Comparison of ENCODE assay signal across 8 cellular contexts in genomic region chr1:204565617-204566582, GRCh38. TPM values are rescaled to one million over a fixed set of nuclear protein-coding genes. Genes with fewer than 3 reads are reported as not detected.
DNase-seq lines count a peak whose midpoint lies in the region; ATAC-seq and TF ChIP-seq lines count a peak whose summit lies in the region.

No MANE protein-coding gene starts in this region.

- peaks cover 35% of the 10 kb centered on the region for H3K4me1 ChIP-seq in CD8-positive, alpha-beta T cell (ENCODE audit: insufficient read depth, low read length)
- H3K4me1 ChIP-seq in iPS-18a (ENCODE audit: control insufficient read depth, low read depth, low read length), result peaks cover 20% of the 10 kb centered on the region

- no peaks in the 10 kb centered on the region for H3K27me3 Mint-ChIP-seq in CD8-positive, alpha-beta T cell (ENCODE audit: low read depth)

- POLR2A ChIA-PET in CD8-positive, alpha-beta T cell (lab: Charles Lee), result interaction anchor here (0.8 to 2.1 kb wide), 10 partner anchors 9 to 241 kb away, joined by 3 to 11 read pairs (median 3); partner anchors contain the start of gene MDM4

- H3K4me3 Mint-ChIP-seq in CD8-positive, alpha-beta T cell, result no peak overlapping the region

- H3K9me3 Mint-ChIP-seq in CD8-positive, alpha-beta T cell, result no peaks in the 10 kb centered on the region

- intact Hi-C loops in CD8-positive, alpha-beta T cell (cut with DNase I, micrococcal nuclease), result loop anchor here (1.0 to 2.0 kb wide), 3 partner anchors 19 to 241 kb away; no protein-coding TSS in a partner anchor

- no peak overlapping the region for H3K9ac ChIP-seq in iPS-18a (ENCODE audit: low read length)

- peaks cover 9% of the 10 kb centered on the region for H3K36me3 ChIP-seq in CD8-positive, alpha-beta T cell (ENCODE audit: insufficient read depth, low read length)
- no peaks in the 10 kb centered on the region for H3K36me3 ChIP-seq in iPS-18a (ENCODE audit: control insufficient read depth, low read depth, low read length)

- H3K36me3 Mint-ChIP-seq in CD8-positive, alpha-beta T cell, result peaks cover 65% of the 10 kb centered on the region

- no peaks in the 10 kb centered on the region for H3K9me3 ChIP-seq in CD8-positive, alpha-beta T cell (ENCODE audit: low read length)
- no peaks in the 10 kb centered on the region for H3K9me3 ChIP-seq in iPS-18a (ENCODE audit: control insufficient read depth, low read depth, low read length)

- H3K27me3 ChIP-seq in CD8-positive, alpha-beta T cell (ENCODE audit: insufficient read depth, low read length), result no peaks in the 10 kb centered on the region
- no peaks in the 10 kb centered on the region for H3K27me3 ChIP-seq in iPS-18a (ENCODE audit: control insufficient read depth, insufficient read depth, low read length)

- peak; percentile 25 to 69 (median 52) for DNase-seq in CD8-positive, alpha-beta T cell
- DNase-seq in H4 (ENCODE audit: low spot score), result peak; percentile 64
- DNase-seq in NCI-H187 treated with DMSO at 0.1 percent for 48 hours (lab: John Stamatoyannopoulos, UW), result peak; percentile 90
- DNase-seq in T-helper 2 cell, result peak in 4 of 5 experiments; percentile 21 to 91 (median 45)
- DNase-seq in astrocyte of the hippocampus (ENCODE audit: low read depth, low spot score), result peak; percentile 83
- peak; percentile 22 for DNase-seq in stimulated activated CD4-positive, alpha-beta T cell treated with anti-CD3 and anti-CD28 coated beads, Interleukin-12 subunit alpha, Interleukin-12 subunit beta, amount 100 ng/mL, for 4 hours

- H3K27ac ChIP-seq in CD8-positive, alpha-beta T cell (ENCODE audit: low read depth, low read length), result no peak overlapping the region
- H3K27ac ChIP-seq in iPS-18a (ENCODE audit: low read length), result no peak overlapping the region

- peaks cover 52% of the 10 kb centered on the region for H3K4me1 Mint-ChIP-seq in CD8-positive, alpha-beta T cell (ENCODE audit: low read depth)

- H3K27ac Mint-ChIP-seq in CD8-positive, alpha-beta T cell, result peak overlapping the region; percentile 10

- peak; percentile 70 for TF ChIP-seq CTCF in CD8-positive, alpha-beta T cell (IDR thresholded peaks at IDR 0.05)

- peak; percentile 93 for ATAC-seq in CD8-positive, alpha-beta T cell
- no peak for ATAC-seq in GM19324 (IDR thresholded peaks at IDR 0.05; ENCODE audit: low FRiP score, unreplicated experiment)

- H3K4me3 ChIP-seq in CD8-positive, alpha-beta T cell (ENCODE audit: low read depth, low read length), result no peak overlapping the region
- H3K4me3 ChIP-seq in iPS-18a (ENCODE audit: low read length), result peak overlapping the region; percentile 32

- CTCF ChIA-PET in CD8-positive, alpha-beta T cell (lab: Charles Lee), result interaction anchor here (0.6 to 3.0 kb wide), 35 partner anchors 8 to 908 kb away, joined by 3 to 30 read pairs (median 5); partner anchors contain the start of gene MDM4

RNA-seq across cellular contexts. Expression of gene MDM4, which starts 49.7 kb away (rescaled TPM):
- 100 to 1,000 TPM; 209 to 218 TPM for total RNA-seq in CD8-positive, alpha-beta T cell
- 3.6 and 5.9 TPM in 2 replicates for total RNA-seq in H4 (2014; rRNA removed; shearing (Covaris generic))

Comparison
In these comparisons a context has a peak if more than half of its experiments do, and no peak if none do; other contexts are left out.
1. DNase-seq: peak in every context shown above with its lines; median percentile 90 in NCI-H187 treated with DMSO at 0.1 percent for 48 hours; 83 in astrocyte of the hippocampus; 64 in H4; 52 in CD8-positive, alpha-beta T cell; 45 in T-helper 2 cell; 22 in stimulated activated CD4-positive, alpha-beta T cell treated with anti-CD3 and anti-CD28 coated beads, Interleukin-12 subunit alpha, Interleukin-12 subunit beta, amount 100 ng/mL, for 4 hours.
2. RNA of gene MDM4, which starts 49.7 kb away (total RNA-seq): 209 to 218 TPM in CD8-positive, alpha-beta T cell; 3.6 to 5.9 TPM in H4; every median in the first group is over 10 times any median in the second.